15 cellular contexts compared by ENCODE assay signal in the genomic region with DNA sequence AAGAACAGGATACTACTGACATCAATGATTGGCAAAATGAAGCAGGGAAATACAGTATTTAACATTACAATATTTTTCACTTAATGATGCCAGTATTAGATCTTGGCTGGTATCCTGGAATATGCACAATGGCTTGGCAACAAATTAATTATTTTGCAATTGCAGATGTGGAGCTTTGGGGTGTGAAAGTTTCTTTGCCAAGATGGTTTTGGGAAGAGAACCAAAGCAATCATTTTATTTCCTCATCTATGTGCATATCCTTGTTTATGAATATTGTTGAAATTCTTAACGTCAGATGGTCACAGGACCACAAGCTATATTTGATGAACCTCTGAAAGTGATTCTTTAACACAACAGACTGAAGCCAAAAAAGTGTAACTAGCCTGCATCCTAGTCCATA.
A peak's percentile ranks its signal among the peaks of the same experiment; 100 is the strongest.
DNase-seq lines count a peak whose midpoint lies in the region; ATAC-seq and TF ChIP-seq lines count a peak whose summit lies in the region.
"Had no signal": no experiment of that assay in that cellular context is flagged by ENCODE, and none has a peak within 500 bp of the region (broad histone marks: within the 10 kb centered on the region; RNA-seq: fewer than 3 reads in every experiment).

No MANE protein-coding gene starts in this region.

- no peak for TF ChIP-seq POLR2A in erythroblast (IDR thresholded peaks at IDR 0.05; ENCODE audit: low read length)

- H3K27ac ChIP-seq in caudate nucleus (ENCODE audit: low read depth, low read length), result no peak overlapping the region
- H3K27ac ChIP-seq: A549, KMS-11, SJCRH30 had no signal

- peak; percentile 38 for ATAC-seq in Right ventricle myocardium superior (ENCODE audit: poor library complexity)
- ATAC-seq: A549 had no signal

- no peak for TF ChIP-seq CTCF in fibroblast of the aortic adventitia (IDR thresholded peaks at IDR 0.05; ENCODE audit: insufficient read depth, low read length)

- intact Hi-C loops in Right ventricle myocardium superior (cut with DNase I), result no loop called here
- intact Hi-C loops in cardiac septum (cut with DNase I), result no loop called here

- no peak overlapping the region for H3K4me3 ChIP-seq in fibroblast of the aortic adventitia (ENCODE audit: low read depth, low read length)
- H3K4me3 ChIP-seq: A549, SJCRH30 had no signal

- no peak for DNase-seq in Right ventricle myocardium superior
- no peak for DNase-seq in cardiac septum (ENCODE audit: low spot score)
- peak; percentile 85 for DNase-seq in dermis blood vessel endothelial cell
- DNase-seq in fibroblast of the aortic adventitia (ENCODE audit: low read depth), result peak; percentile 89
- no peak for DNase-seq in erythroblast (lab: John Stamatoyannopoulos, UW)
- no peak for DNase-seq in caudate nucleus (lab: John Stamatoyannopoulos, UW)
- DNase-seq in NCI-H1048 (lab: John Stamatoyannopoulos, UW), result no peak
- DNase-seq: COR-L47, NCI-H1092, NCI-H187, NCI-H345, RPMI8226, SJCRH30 had no signal

Comparison
In these comparisons a context has a peak if more than half of its experiments do, and no peak if none do; other contexts are left out.
1. DNase-seq: peak in dermis blood vessel endothelial cell (single experiment) and fibroblast of the aortic adventitia (single experiment); none in Right ventricle myocardium superior (single experiment), cardiac septum (single experiment), erythroblast (0 of 2), caudate nucleus (0 of 61) and NCI-H1048 (single experiment).